In genomic region chr11:122209619-122210377, GRCh38 we compare ENCODE assay signal across 1 cellular context.
TF ChIP-seq lines count a peak whose summit lies in the region.

No MANE protein-coding gene starts in this region.

TF ChIP-seq in HepG2, 621 proteins besides CTCF, POLR2A, EP300 and RAD21 (continued from another document):
- TF ChIP-seq FUBP1 (CRISPR knock-in tag; IDR thresholded peaks at IDR 0.05; ENCODE audit: borderline replicate concordance) (no peak), MAZ (IDR thresholded peaks at IDR 0.05; ENCODE audit: borderline replicate concordance, low read depth, low read length) (no peak), MAZ (CRISPR knock-in tag; IDR thresholded peaks at IDR 0.05; ENCODE audit: low read depth) (no peak), ARHGAP35 (CRISPR knock-in tag; IDR thresholded peaks at IDR 0.05; ENCODE audit: borderline replicate concordance) (no peak), SOX5 (CRISPR knock-in tag; IDR thresholded peaks at IDR 0.05; ENCODE audit: borderline replicate concordance) (no peak), ZNF816 (CRISPR knock-in tag; IDR thresholded peaks at IDR 0.05; ENCODE audit: borderline replicate concordance) (no peak), MAFG (CRISPR knock-in tag; IDR thresholded peaks at IDR 0.05) (no peak), BRCA1 (CRISPR knock-in tag; IDR thresholded peaks at IDR 0.05) (no peak)
